1 cellular context compared by ENCODE assay signal in genomic region chr11:749731-750130, GRCh38.
TF ChIP-seq lines count a peak whose summit lies in the region.

No MANE protein-coding gene starts in this region.

TF ChIP-seq in GM23338, 12 proteins besides CTCF, POLR2A, EP300 and RAD21 (continued from another document):
- TF ChIP-seq EZH2phosphoT487 (IDR thresholded peaks at IDR 0.05; ENCODE audit: unreplicated experiment) (no peak), POLR2AphosphoS5 (IDR thresholded peaks at IDR 0.05; ENCODE audit: low read depth) (no peak), ZNF331 (CRISPR knock-in tag; IDR thresholded peaks at IDR 0.05; ENCODE audit: low read depth) (no peak), NANOG (IDR thresholded peaks at IDR 0.05; ENCODE audit: borderline replicate concordance) (no peak), ETS1 (IDR thresholded peaks at IDR 0.05) (no peak), ZNF462 (CRISPR knock-in tag; IDR thresholded peaks at IDR 0.05) (no peak), EZH2 (IDR thresholded peaks at IDR 0.05; ENCODE audit: low read depth, unreplicated experiment) (no peak), REST (IDR thresholded peaks at IDR 0.05; ENCODE audit: unreplicated experiment) (no peak), STAT1 (IDR thresholded peaks at IDR 0.05; ENCODE audit: unreplicated experiment) (no peak)
